8 cellular contexts compared by ENCODE assay signal in genomic region chr3:39154323-39155021, GRCh38. TPM values are rescaled to one million over a fixed set of nuclear protein-coding genes. Genes with fewer than 3 reads are reported as not detected.
DNase-seq lines count a peak whose midpoint lies in the region; ATAC-seq and TF ChIP-seq lines count a peak whose summit lies in the region.

No MANE protein-coding gene starts in this region.

- no peaks in the 10 kb centered on the region; the same call in none of the 2 replicates for H3K36me3 ChIP-seq in WERI-Rb-1
- no peaks in the 10 kb centered on the region for H3K36me3 ChIP-seq in hepatocyte (replicated peaks; ENCODE audit: insufficient read depth, low read depth)
- no peaks in the 10 kb centered on the region for H3K36me3 ChIP-seq in sigmoid colon

- WGBS in hepatocyte (ENCODE audit: low lambda C conversion rate, missing lambda C conversion rate), result 35% methylated on average over 18 of the region's 18 CpGs
- WGBS in sigmoid colon, 2 donors, result 63 to 74% methylated on average over 18 of the region's 18 CpGs

- H3K4me3 ChIP-seq in WERI-Rb-1 (ENCODE audit: low read depth, low read length), result no peak overlapping the region
- H3K4me3 ChIP-seq in hepatocyte, result peak overlapping the region; percentile 30
- peak overlapping the region in 2 of 4 donors; percentile 100 for H3K4me3 ChIP-seq in sigmoid colon

- H3K27me3 ChIP-seq in WERI-Rb-1 (ENCODE audit: insufficient read depth, low read depth, severe bottlenecking), result no peaks in the 10 kb centered on the region
- H3K27me3 ChIP-seq in hepatocyte, result no peaks in the 10 kb centered on the region
- H3K27me3 ChIP-seq in sigmoid colon, result no peaks in the 10 kb centered on the region

- peak; percentile 33 for DNase-seq in HCEC 1CT
- peak; percentile 50 for DNase-seq in WERI-Rb-1
- peak; percentile 80 for DNase-seq in hepatocyte (ENCODE audit: low spot score)
- DNase-seq in sigmoid colon, result peak; percentile 79
- DNase-seq in activated gamma-delta T cell (lab: John Stamatoyannopoulos, UW), result no peak
- no peak for DNase-seq in epidermal melanocyte (ENCODE audit: insufficient read length, low spot score)
- DNase-seq in DMS153 (lab: John Stamatoyannopoulos, UW), result no peak

- no peak for ATAC-seq in GM18505 (IDR thresholded peaks at IDR 0.05; ENCODE audit: unreplicated experiment)

- H3K9me3 ChIP-seq in WERI-Rb-1 (ENCODE audit: severe bottlenecking), result no peaks in the 10 kb centered on the region
- no peaks in the 10 kb centered on the region for H3K9me3 ChIP-seq in hepatocyte (ENCODE audit: low read depth)
- H3K9me3 ChIP-seq in sigmoid colon, result no peaks in the 10 kb centered on the region

- no peaks in the 10 kb centered on the region for H3K9me2 ChIP-seq in hepatocyte (replicated peaks; ENCODE audit: insufficient read depth)

- H3K4me1 ChIP-seq in hepatocyte (ENCODE audit: insufficient read depth) (peaks cover 50% of the 10 kb centered on the region), sigmoid colon (peaks cover 0 to 40% (median 37%) of the 10 kb centered on the region in 4 donors)

- no peak for TF ChIP-seq POLR2A in sigmoid colon (IDR thresholded peaks at IDR 0.05)
- no peak for TF ChIP-seq POLR2A in GM18505 (IDR thresholded peaks at IDR 0.05; ENCODE audit: borderline replicate concordance, extremely low read depth, insufficient read depth, insufficient read length)

- intact Hi-C loops in sigmoid colon (cut with DNase I), result loop anchor here (1.0 kb wide), 1 partner anchor 23 kb away; no protein-coding TSS in a partner anchor

- H3K27ac ChIP-seq in WERI-Rb-1 (no peak overlapping the region), hepatocyte (peak overlapping the region; percentile 96), sigmoid colon (peak overlapping the region; percentile 97 to 100 (median 100))

- no peak for TF ChIP-seq EP300 in sigmoid colon (IDR thresholded peaks at IDR 0.05)

- TF ChIP-seq CTCF in WERI-Rb-1 (IDR thresholded peaks at IDR 0.05; ENCODE audit: low read depth, low read length), result no peak
- TF ChIP-seq CTCF in hepatocyte (IDR thresholded peaks at IDR 0.05; ENCODE audit: poor library complexity), result no peak
- TF ChIP-seq CTCF in sigmoid colon (IDR thresholded peaks at IDR 0.05), result no peak

- H4K20me1 ChIP-seq in hepatocyte (ENCODE audit: insufficient read depth, poor library complexity, severe bottlenecking), result peaks cover 28% of the 10 kb centered on the region

- H3K4me2 ChIP-seq in hepatocyte, result peak overlapping the region; percentile 81

- H3K79me2 ChIP-seq in hepatocyte, result peaks cover 34% of the 10 kb centered on the region

- peak overlapping the region; percentile 13 for H2AFZ ChIP-seq in hepatocyte

RNA-seq across cellular contexts. Expression of gene CSRNP1, which starts 1.1 kb away (rescaled TPM):
- 71.6 and 78.7 TPM in 2 replicates for total RNA-seq in hepatocyte
- polyA plus RNA-seq in hepatocyte, result 112 and 115 TPM in 2 replicates
- 100 to 1,000 TPM in 1 of 4 donors, 10 to 100 TPM in 3; 12.8 to 135 (median 21.9) TPM for total RNA-seq in sigmoid colon
- polyA plus RNA-seq in sigmoid colon, result 10 to 100 TPM; 15.6 to 26.7 (median 16.9) TPM

RNA-seq across cellular contexts. Expression of gene XIRP1, which starts 37.9 kb away (rescaled TPM):
- total RNA-seq in hepatocyte (0.10 TPM in 1 of 2 replicates, not detected in the other), sigmoid colon (under 1 TPM in 1 of 4 donors, not detected in 3; 0.54 TPM)
- polyA plus RNA-seq in hepatocyte (1.4 TPM in 1 of 2 replicates, not detected in the other), sigmoid colon (1 to 10 TPM in 1 of 3 donors, under 1 TPM in 2; 0.25 to 1.2 (median 0.69) TPM)

RNA-seq across cellular contexts. Expression of gene TTC21A, which starts 47.0 kb away (rescaled TPM):
- total RNA-seq in hepatocyte (1.2 and 3.7 TPM in 2 replicates), sigmoid colon (1 to 10 TPM; 2.9 to 7.1 (median 4.4) TPM)
- polyA plus RNA-seq in hepatocyte (6.5 and 7.6 TPM in 2 replicates), sigmoid colon (1 to 10 TPM in 2 of 3 donors, under 1 TPM in 1; 0.60 to 6.0 (median 2.8) TPM)

RNA-seq across cellular contexts. Expression of gene GORASP1, which starts 47.0 kb away (rescaled TPM):
- total RNA-seq in hepatocyte (38.0 and 48.6 TPM in 2 replicates), sigmoid colon (10 to 100 TPM; 43.5 to 49.9 (median 48.9) TPM)
- polyA plus RNA-seq in hepatocyte (42.0 and 49.0 TPM in 2 replicates), sigmoid colon (10 to 100 TPM; 35.4 to 54.5 (median 40.7) TPM)

Comparison
In these comparisons a context has a peak if more than half of its experiments do, and no peak if none do; other contexts are left out.
1. DNase-seq: peak in HCEC 1CT (single experiment), WERI-Rb-1 (single experiment), hepatocyte (single experiment) and sigmoid colon (single experiment); none in activated gamma-delta T cell (single experiment), epidermal melanocyte (single experiment) and DMS153 (single experiment).